In the genomic region with DNA sequence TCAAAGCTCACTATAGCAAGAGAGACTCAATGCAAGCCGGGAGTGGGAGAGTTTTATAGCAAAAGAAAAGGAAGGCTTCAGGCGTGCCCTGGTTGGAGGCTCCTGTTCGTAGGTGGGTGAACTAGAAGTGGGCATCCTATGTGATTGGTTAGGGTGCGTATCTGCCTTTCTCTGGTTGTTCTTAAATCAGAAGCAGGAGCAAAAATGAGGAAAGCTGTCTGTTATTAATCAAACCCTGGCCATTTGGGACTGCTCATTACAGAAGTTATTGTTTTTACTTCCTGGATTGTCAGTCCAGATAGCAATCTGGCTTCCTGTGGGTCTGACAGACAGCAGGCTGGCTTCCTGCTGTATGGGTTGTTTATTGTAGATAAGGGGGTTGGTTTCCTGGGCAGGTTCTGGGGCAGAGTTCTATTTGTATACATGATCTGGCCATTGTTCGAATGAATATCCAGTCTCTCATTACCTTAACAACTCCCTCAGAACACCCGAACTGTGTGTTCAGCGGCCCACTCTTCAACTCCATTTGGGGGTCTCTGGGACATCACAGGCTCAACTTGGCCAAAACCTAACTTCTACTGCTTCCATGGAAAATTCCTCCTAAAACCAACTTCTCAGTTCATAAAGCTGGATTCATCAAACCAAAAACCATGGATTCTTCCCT, we compare ENCODE assay signal across 8 cellular contexts. TPM values are rescaled to one million over a fixed set of nuclear protein-coding genes. Genes with fewer than 3 reads are reported as not detected.
DNase-seq lines count a peak whose midpoint lies in the region; ATAC-seq and TF ChIP-seq lines count a peak whose summit lies in the region.

No MANE protein-coding gene starts in this region.

- H3K27ac ChIP-seq in colonic mucosa: peak overlapping the region; percentile 74
- peak overlapping the region; percentile 80 for H3K27ac ChIP-seq in naive thymus-derived CD4-positive, alpha-beta T cell (ENCODE audit: low read depth, low read length)

- H3K36me3 Mint-ChIP-seq in Caco-2 (ENCODE audit: insufficient read depth, unreplicated experiment): peaks cover 24% of the 10 kb centered on the region
- peaks cover 47 to 67% (median 60%) of the 10 kb centered on the region in 5 donors for H3K36me3 Mint-ChIP-seq in naive thymus-derived CD4-positive, alpha-beta T cell

- peaks cover 28% of the 10 kb centered on the region for H3K9me3 Mint-ChIP-seq in Caco-2 (ENCODE audit: unreplicated experiment)
- H3K9me3 Mint-ChIP-seq in naive thymus-derived CD4-positive, alpha-beta T cell: peaks cover 8 to 83% (median 66%) of the 10 kb centered on the region in 11 donors

- H3K4me3 Mint-ChIP-seq in Caco-2 (ENCODE audit: unreplicated experiment): peak overlapping the region; percentile 69
- peak overlapping the region; percentile 90 to 98 (median 96) for H3K4me3 Mint-ChIP-seq in naive thymus-derived CD4-positive, alpha-beta T cell

- intact Hi-C loops in Caco-2 (cut with micrococcal nuclease; ENCODE audit: unreplicated experiment) (no loop called here), colonic mucosa (cut with DNase I) (no loop called here)
- intact Hi-C loops in naive thymus-derived CD4-positive, alpha-beta T cell (cut with micrococcal nuclease): loop anchor here (2.0 to 5.0 kb wide), 4 partner anchors 35 to 285 kb away; a partner anchor contains a TSS

- H3K4me1 Mint-ChIP-seq in Caco-2 (ENCODE audit: low read depth, unreplicated experiment): peaks cover 17% of the 10 kb centered on the region
- H3K4me1 Mint-ChIP-seq in naive thymus-derived CD4-positive, alpha-beta T cell: peaks cover 21 to 42% (median 26%) of the 10 kb centered on the region in 7 donors

- CTCF ChIA-PET in Caco-2 (lab: Charles Lee): interaction anchor here (0.6 kb wide), 1 partner anchor 70 kb away, joined by 3 read pairs; no protein-coding TSS in a partner anchor
- CTCF ChIA-PET in naive thymus-derived CD4-positive, alpha-beta T cell (lab: Charles Lee): interaction anchor here (0.9 to 1.4 kb wide), 3 partner anchors 11 to 65 kb away, joined by 3 to 4 read pairs (median 4); no protein-coding TSS in a partner anchor

- no peak for TF ChIP-seq CTCF in Caco-2 (IDR thresholded peaks at IDR 0.05; ENCODE audit: insufficient read depth in 1 of 2, low read depth in 1 of 2, low read length in 1 of 2, severe bottlenecking in 1 of 2, unreplicated experiment in 1 of 2)
- TF ChIP-seq CTCF in colonic mucosa (IDR thresholded peaks at IDR 0.05): no peak

- H3K4me1 ChIP-seq in Caco-2 (peaks cover 13% of the 10 kb centered on the region), colonic mucosa (no peaks in the 10 kb centered on the region)
- peaks cover 14 to 17% of the 10 kb centered on the region in 2 donors for H3K4me1 ChIP-seq in naive thymus-derived CD4-positive, alpha-beta T cell (ENCODE audit: control insufficient read depth in 2 of 2, insufficient read depth in 2 of 2, low read length in 2 of 2)

- peak; percentile 71 for ATAC-seq in naive thymus-derived CD4-positive, alpha-beta T cell
- ATAC-seq in HG03469 (IDR thresholded peaks at IDR 0.05; ENCODE audit: unreplicated experiment) (no peak), HG03378 (IDR thresholded peaks at IDR 0.05; ENCODE audit: unreplicated experiment) (no peak)

- H3K27ac Mint-ChIP-seq in Caco-2 (ENCODE audit: unreplicated experiment): peak overlapping the region; percentile 35
- H3K27ac Mint-ChIP-seq in naive thymus-derived CD4-positive, alpha-beta T cell: peak overlapping the region; percentile 86 to 99 (median 93)

- DNase-seq in Caco-2 (no peak), NCI-H146 (lab: John Stamatoyannopoulos, UW) (peak; percentile 39), colonic mucosa (peak; percentile 54), cerebellum (ENCODE audit: low spot score) (no peak), NCI-H1436 treated with DMSO at 0.1 percent for 48 hours (lab: John Stamatoyannopoulos, UW) (no peak)
- DNase-seq in naive thymus-derived CD4-positive, alpha-beta T cell: peak in 6 of 9 donors; percentile 13 to 46 (median 34)

- H3K27me3 ChIP-seq in Caco-2 (replicated peaks; ENCODE audit: control insufficient read depth, insufficient read depth, low read length) (no peaks in the 10 kb centered on the region), colonic mucosa (no peaks in the 10 kb centered on the region)
- no peaks in the 10 kb centered on the region for H3K27me3 ChIP-seq in naive thymus-derived CD4-positive, alpha-beta T cell (ENCODE audit: control insufficient read depth in 2 of 2, insufficient read depth in 2 of 2, low read length in 2 of 2)

- TSS peak; percentile 17 for BruUV-seq in Caco-2 (replicated peaks; lab: Mats Ljungman, UMichigan)

- H3K9me3 ChIP-seq in Caco-2: peaks cover 33% of the 10 kb centered on the region
- peaks cover 20% of the 10 kb centered on the region for H3K9me3 ChIP-seq in colonic mucosa
- peaks cover 30 to 60% (median 51%) of the 10 kb centered on the region in 3 experiments for H3K9me3 ChIP-seq in naive thymus-derived CD4-positive, alpha-beta T cell (ENCODE audit: control insufficient read depth in 2 of 3, low read length in 3 of 3)

- no peaks in the 10 kb centered on the region for H3K27me3 Mint-ChIP-seq in Caco-2 (ENCODE audit: insufficient read depth, unreplicated experiment)
- no peaks in the 10 kb centered on the region for H3K27me3 Mint-ChIP-seq in naive thymus-derived CD4-positive, alpha-beta T cell

- peak overlapping the region; percentile 93 for H3K4me3 ChIP-seq in Caco-2 (ENCODE audit: low read depth, low read length)
- peak overlapping the region; percentile 99 for H3K4me3 ChIP-seq in colonic mucosa
- H3K4me3 ChIP-seq in naive thymus-derived CD4-positive, alpha-beta T cell (ENCODE audit: low read length): peak overlapping the region; percentile 74

- no peak overlapping the region for H3K9ac ChIP-seq in colonic mucosa (ENCODE audit: low read depth in 2 of 2, low read length in 2 of 2)

- POLR2A ChIA-PET in Caco-2 (lab: Charles Lee): no interaction called here
- POLR2A ChIA-PET in naive thymus-derived CD4-positive, alpha-beta T cell (lab: Charles Lee): interaction anchor here (0.6 to 5.5 kb wide), 12 partner anchors 9 to 229 kb away, joined by 3 to 35 read pairs (median 6); a partner anchor contains a TSS

- peaks cover 20% of the 10 kb centered on the region for H3K36me3 ChIP-seq in Caco-2 (ENCODE audit: control insufficient read depth, insufficient read depth, low read length)
- H3K36me3 ChIP-seq in colonic mucosa: peaks cover 32% of the 10 kb centered on the region
- peaks cover 29 to 57% (median 35%) of the 10 kb centered on the region in 3 experiments for H3K36me3 ChIP-seq in naive thymus-derived CD4-positive, alpha-beta T cell (ENCODE audit: control insufficient read depth in 2 of 3, insufficient read depth in 3 of 3, low read length in 3 of 3)

RNA-seq across cellular contexts. Expression of a gene that starts 1.6 kb away (rescaled TPM):
- total RNA-seq in Caco-2 (2022) (4.5 and 5.6 TPM in 2 replicates), colonic mucosa (1 to 10 TPM; 6.7 to 8.1 TPM), cerebellum (17.3 TPM)
- total RNA-seq in naive thymus-derived CD4-positive, alpha-beta T cell: 10 to 100 TPM; 11.0 to 33.9 (median 14.7) TPM
- 10 to 100 TPM; 18.3 to 23.5 TPM for polyA plus RNA-seq in naive thymus-derived CD4-positive, alpha-beta T cell

RNA-seq across cellular contexts. Expression of a gene that starts 35.7 kb away (rescaled TPM):
- 5.2 and 5.6 TPM in 2 replicates for total RNA-seq in Caco-2 (2022)
- total RNA-seq in colonic mucosa: 1 to 10 TPM; 1.3 to 2.1 TPM
- 10 to 100 TPM in 1 of 5 experiments, 1 to 10 TPM in 4; 2.0 to 13.1 (median 3.5) TPM for total RNA-seq in naive thymus-derived CD4-positive, alpha-beta T cell
- polyA plus RNA-seq in naive thymus-derived CD4-positive, alpha-beta T cell: 10 to 100 TPM; 10.2 to 13.0 TPM
- 7.1 TPM for total RNA-seq in cerebellum

RNA-seq across cellular contexts. Expression of a gene that starts 37.7 kb away (rescaled TPM):
- total RNA-seq in Caco-2 (2022) (110 and 132 TPM in 2 replicates), colonic mucosa (10 to 100 TPM; 26.3 to 31.0 TPM), cerebellum (50.0 TPM)
- total RNA-seq in naive thymus-derived CD4-positive, alpha-beta T cell: 100 to 1,000 TPM in 4 of 5 experiments, 10 to 100 TPM in 1; 90.1 to 286 (median 253) TPM
- 10 to 100 TPM; 33.6 to 74.9 TPM for polyA plus RNA-seq in naive thymus-derived CD4-positive, alpha-beta T cell

Comparison
In these comparisons a context has a peak if more than half of its experiments do, and no peak if none do; other contexts are left out.
1. DNase-seq: peak in NCI-H146 (single experiment), colonic mucosa (single experiment) and naive thymus-derived CD4-positive, alpha-beta T cell (6 of 9); none in Caco-2 (0 of 2), cerebellum (single experiment) and NCI-H1436 treated with DMSO at 0.1 percent for 48 hours (single experiment).
2. intact Hi-C loops: an anchor here in naive thymus-derived CD4-positive, alpha-beta T cell (2.0 to 5.0 kb wide); none called in Caco-2 and colonic mucosa.
3. Peak in every context shown above with its lines, with median percentiles within 50 percentile points of each other: H3K4me3 ChIP-seq.